In the genomic region with DNA sequence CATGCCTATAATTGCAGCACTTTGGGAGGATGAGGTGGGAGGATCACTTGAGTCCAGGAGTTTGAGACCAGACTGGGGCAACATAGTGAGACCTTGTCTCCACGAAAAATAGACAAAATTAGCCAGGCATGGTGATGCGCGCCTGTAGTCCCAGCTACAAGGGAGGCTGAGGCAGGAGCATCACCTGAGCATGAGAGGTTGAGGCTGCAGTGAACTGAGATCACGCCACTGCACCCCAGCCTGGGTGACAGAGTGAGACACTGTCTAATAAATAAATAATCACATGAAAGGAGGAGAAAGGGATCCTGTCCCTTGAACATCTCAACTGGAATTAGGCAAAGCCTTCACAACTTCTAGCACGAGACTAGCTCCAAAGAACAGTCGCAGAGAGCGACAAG, we compare ENCODE assay signal across 1 cellular context.
TF ChIP-seq lines count a peak whose summit lies in the region.

No MANE protein-coding gene starts in this region.

TF ChIP-seq in HepG2, 621 proteins besides CTCF, POLR2A, EP300 and RAD21 (continues in another document):
- 0 out of 2 replicates have a peak, but pooled peaks have one; percentile 56 for TF ChIP-seq MEF2D (CRISPR knock-in tag; IDR thresholded peaks at IDR 0.05)
- no peak for TF ChIP-seq ZNF83 (CRISPR knock-in tag; IDR thresholded peaks at IDR 0.05; ENCODE audit: borderline replicate concordance)
- peak; percentile 11 for TF ChIP-seq ZEB1 (IDR thresholded peaks at IDR 0.05; ENCODE audit: insufficient replicate concordance, low read depth)
- no peak for TF ChIP-seq ZNF468 (CRISPR knock-in tag; IDR thresholded peaks at IDR 0.05)
- 0 out of 2 replicates have a peak, but pooled peaks have one; percentile 12 for TF ChIP-seq ZNF274 (CRISPR knock-in tag; IDR thresholded peaks at IDR 0.05)
- no peak for TF ChIP-seq ZNF484 (CRISPR knock-in tag; IDR thresholded peaks at IDR 0.05; ENCODE audit: borderline replicate concordance, low read depth)
- TF ChIP-seq ZNF350 (CRISPR knock-in tag; IDR thresholded peaks at IDR 0.05; ENCODE audit: borderline replicate concordance, low read depth), result 0 out of 2 replicates have a peak, but pooled peaks have one; percentile 4
- no peak for TF ChIP-seq FOXK2 (IDR thresholded peaks at IDR 0.05)
- TF ChIP-seq ARID2 (CRISPR knock-in tag; IDR thresholded peaks at IDR 0.05; ENCODE audit: borderline replicate concordance), result no peak
- TF ChIP-seq ZKSCAN8 (CRISPR knock-in tag; IDR thresholded peaks at IDR 0.05; ENCODE audit: borderline replicate concordance), result no peak
- TF ChIP-seq, protein P1, sequence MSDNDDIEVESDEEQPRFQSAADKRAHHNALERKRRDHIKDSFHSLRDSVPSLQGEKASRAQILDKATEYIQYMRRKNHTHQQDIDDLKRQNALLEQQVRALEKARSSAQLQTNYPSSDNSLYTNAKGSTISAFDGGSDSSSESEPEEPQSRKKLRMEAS (IDR thresholded peaks at IDR 0.05), result no peak
- TF ChIP-seq ZNF670 (CRISPR knock-in tag; IDR thresholded peaks at IDR 0.05; ENCODE audit: borderline replicate concordance), result no peak
- TF ChIP-seq, protein P2, sequence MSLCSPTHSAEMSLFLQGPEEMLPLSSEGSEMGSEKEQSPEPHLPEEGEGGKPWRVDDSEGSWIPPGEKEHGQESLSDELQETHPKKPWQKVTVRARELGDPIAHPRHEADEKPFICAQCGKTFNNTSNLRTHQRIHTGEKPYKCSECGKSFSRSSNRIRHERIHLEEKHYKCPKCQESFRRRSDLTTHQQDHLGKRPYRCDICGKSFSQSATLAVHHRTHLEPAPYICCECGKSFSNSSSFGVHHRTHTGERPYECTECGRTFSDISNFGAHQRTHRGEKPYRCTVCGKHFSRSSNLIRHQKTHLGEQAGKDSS (CRISPR knock-in tag; IDR thresholded peaks at IDR 0.05; ENCODE audit: borderline replicate concordance, low read depth), result 0 out of 2 replicates have a peak, but pooled peaks have one; percentile 11
- TF ChIP-seq, protein P3, sequence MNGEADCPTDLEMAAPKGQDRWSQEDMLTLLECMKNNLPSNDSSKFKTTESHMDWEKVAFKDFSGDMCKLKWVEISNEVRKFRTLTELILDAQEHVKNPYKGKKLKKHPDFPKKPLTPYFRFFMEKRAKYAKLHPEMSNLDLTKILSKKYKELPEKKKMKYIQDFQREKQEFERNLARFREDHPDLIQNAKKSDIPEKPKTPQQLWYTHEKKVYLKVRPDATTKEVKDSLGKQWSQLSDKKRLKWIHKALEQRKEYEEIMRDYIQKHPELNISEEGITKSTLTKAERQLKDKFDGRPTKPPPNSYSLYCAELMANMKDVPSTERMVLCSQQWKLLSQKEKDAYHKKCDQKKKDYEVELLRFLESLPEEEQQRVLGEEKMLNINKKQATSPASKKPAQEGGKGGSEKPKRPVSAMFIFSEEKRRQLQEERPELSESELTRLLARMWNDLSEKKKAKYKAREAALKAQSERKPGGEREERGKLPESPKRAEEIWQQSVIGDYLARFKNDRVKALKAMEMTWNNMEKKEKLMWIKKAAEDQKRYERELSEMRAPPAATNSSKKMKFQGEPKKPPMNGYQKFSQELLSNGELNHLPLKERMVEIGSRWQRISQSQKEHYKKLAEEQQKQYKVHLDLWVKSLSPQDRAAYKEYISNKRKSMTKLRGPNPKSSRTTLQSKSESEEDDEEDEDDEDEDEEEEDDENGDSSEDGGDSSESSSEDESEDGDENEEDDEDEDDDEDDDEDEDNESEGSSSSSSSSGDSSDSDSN (CRISPR knock-in tag; IDR thresholded peaks at IDR 0.05), result no peak
- 0 out of 2 replicates have a peak, but pooled peaks have one; percentile 78 for TF ChIP-seq GZF1 (CRISPR knock-in tag; IDR thresholded peaks at IDR 0.05)
- TF ChIP-seq ZNF337 (CRISPR knock-in tag; IDR thresholded peaks at IDR 0.05; ENCODE audit: borderline replicate concordance, low read depth), result no peak
- TF ChIP-seq ZNF788 (CRISPR knock-in tag; IDR thresholded peaks at IDR 0.05; ENCODE audit: borderline replicate concordance), result no peak; the same call in 1 of the 2 replicates
- no peak for TF ChIP-seq ZBTB42 (CRISPR knock-in tag; IDR thresholded peaks at IDR 0.05)
- TF ChIP-seq, protein P4, sequence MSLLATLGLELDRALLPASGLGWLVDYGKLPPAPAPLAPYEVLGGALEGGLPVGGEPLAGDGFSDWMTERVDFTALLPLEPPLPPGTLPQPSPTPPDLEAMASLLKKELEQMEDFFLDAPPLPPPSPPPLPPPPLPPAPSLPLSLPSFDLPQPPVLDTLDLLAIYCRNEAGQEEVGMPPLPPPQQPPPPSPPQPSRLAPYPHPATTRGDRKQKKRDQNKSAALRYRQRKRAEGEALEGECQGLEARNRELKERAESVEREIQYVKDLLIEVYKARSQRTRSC (CRISPR knock-in tag; IDR thresholded peaks at IDR 0.05; ENCODE audit: low read depth), result no peak
- no peak for TF ChIP-seq ZNF496 (CRISPR knock-in tag; IDR thresholded peaks at IDR 0.05; ENCODE audit: insufficient replicate concordance)
- TF ChIP-seq, protein P5, sequence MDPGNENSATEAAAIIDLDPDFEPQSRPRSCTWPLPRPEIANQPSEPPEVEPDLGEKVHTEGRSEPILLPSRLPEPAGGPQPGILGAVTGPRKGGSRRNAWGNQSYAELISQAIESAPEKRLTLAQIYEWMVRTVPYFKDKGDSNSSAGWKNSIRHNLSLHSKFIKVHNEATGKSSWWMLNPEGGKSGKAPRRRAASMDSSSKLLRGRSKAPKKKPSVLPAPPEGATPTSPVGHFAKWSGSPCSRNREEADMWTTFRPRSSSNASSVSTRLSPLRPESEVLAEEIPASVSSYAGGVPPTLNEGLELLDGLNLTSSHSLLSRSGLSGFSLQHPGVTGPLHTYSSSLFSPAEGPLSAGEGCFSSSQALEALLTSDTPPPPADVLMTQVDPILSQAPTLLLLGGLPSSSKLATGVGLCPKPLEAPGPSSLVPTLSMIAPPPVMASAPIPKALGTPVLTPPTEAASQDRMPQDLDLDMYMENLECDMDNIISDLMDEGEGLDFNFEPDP (CRISPR knock-in tag; conservative IDR thresholded peaks at IDR 0.05), result no peak
- TF ChIP-seq, protein P6, sequence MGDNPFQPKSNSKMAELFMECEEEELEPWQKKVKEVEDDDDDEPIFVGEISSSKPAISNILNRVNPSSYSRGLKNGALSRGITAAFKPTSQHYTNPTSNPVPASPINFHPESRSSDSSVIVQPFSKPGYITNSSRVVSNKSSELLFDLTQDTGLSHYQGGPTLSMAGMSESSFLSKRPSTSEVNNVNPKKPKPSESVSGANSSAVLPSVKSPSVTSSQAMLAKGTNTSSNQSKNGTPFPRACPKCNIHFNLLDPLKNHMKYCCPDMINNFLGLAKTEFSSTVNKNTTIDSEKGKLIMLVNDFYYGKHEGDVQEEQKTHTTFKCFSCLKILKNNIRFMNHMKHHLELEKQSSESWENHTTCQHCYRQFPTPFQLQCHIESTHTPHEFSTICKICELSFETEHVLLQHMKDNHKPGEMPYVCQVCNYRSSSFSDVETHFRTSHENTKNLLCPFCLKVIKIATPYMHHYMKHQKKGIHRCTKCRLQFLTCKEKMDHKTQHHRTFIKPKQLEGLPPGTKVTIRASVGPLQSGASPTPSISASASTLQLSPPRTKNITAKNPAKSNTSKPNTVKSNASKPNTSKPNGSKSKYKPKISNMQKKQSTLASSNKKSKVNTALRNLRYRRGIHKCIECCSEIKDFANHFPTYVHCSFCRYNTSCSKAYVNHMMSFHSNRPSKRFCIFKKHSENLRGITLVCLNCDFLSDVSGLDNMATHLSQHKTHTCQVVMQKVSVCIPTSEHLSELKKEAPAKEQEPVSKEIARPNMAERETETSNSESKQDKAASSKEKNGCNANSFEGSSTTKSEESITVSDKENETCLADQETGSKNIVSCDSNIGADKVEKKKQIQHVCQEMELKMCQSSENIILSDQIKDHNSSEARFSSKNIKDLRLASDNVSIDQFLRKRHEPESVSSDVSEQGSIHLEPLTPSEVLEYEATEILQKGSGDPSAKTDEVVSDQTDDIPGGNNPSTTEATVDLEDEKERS (CRISPR knock-in tag; IDR thresholded peaks at IDR 0.05), result no peak
- no peak for TF ChIP-seq ZNF138 (CRISPR knock-in tag; IDR thresholded peaks at IDR 0.05; ENCODE audit: low read depth)
- TF ChIP-seq MYC (CRISPR knock-in tag; IDR thresholded peaks at IDR 0.05; ENCODE audit: borderline replicate concordance), result peak; percentile 2; the same call in 1 of the 2 replicates
- TF ChIP-seq, protein P7, sequence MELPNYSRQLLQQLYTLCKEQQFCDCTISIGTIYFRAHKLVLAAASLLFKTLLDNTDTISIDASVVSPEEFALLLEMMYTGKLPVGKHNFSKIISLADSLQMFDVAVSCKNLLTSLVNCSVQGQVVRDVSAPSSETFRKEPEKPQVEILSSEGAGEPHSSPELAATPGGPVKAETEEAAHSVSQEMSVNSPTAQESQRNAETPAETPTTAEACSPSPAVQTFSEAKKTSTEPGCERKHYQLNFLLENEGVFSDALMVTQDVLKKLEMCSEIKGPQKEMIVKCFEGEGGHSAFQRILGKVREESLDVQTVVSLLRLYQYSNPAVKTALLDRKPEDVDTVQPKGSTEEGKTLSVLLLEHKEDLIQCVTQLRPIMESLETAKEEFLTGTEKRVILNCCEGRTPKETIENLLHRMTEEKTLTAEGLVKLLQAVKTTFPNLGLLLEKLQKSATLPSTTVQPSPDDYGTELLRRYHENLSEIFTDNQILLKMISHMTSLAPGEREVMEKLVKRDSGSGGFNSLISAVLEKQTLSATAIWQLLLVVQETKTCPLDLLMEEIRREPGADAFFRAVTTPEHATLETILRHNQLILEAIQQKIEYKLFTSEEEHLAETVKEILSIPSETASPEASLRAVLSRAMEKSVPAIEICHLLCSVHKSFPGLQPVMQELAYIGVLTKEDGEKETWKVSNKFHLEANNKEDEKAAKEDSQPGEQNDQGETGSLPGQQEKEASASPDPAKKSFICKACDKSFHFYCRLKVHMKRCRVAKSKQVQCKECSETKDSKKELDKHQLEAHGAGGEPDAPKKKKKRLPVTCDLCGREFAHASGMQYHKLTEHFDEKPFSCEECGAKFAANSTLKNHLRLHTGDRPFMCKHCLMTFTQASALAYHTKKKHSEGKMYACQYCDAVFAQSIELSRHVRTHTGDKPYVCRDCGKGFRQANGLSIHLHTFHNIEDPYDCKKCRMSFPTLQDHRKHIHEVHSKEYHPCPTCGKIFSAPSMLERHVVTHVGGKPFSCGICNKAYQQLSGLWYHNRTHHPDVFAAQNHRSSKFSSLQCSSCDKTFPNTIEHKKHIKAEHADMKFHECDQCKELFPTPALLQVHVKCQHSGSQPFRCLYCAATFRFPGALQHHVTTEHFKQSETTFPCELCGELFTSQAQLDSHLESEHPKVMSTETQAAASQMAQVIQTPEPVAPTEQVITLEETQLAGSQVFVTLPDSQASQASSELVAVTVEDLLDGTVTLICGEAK (IDR thresholded peaks at IDR 0.05), result no peak
- TF ChIP-seq, protein P7 (CRISPR knock-in tag; IDR thresholded peaks at IDR 0.05), result no peak
- TF ChIP-seq, protein P8, sequence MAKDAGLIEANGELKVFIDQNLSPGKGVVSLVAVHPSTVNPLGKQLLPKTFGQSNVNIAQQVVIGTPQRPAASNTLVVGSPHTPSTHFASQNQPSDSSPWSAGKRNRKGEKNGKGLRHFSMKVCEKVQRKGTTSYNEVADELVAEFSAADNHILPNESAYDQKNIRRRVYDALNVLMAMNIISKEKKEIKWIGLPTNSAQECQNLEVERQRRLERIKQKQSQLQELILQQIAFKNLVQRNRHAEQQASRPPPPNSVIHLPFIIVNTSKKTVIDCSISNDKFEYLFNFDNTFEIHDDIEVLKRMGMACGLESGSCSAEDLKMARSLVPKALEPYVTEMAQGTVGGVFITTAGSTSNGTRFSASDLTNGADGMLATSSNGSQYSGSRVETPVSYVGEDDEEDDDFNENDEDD (CRISPR knock-in tag; IDR thresholded peaks at IDR 0.05; ENCODE audit: borderline replicate concordance), result no peak
- TF ChIP-seq, protein P9, sequence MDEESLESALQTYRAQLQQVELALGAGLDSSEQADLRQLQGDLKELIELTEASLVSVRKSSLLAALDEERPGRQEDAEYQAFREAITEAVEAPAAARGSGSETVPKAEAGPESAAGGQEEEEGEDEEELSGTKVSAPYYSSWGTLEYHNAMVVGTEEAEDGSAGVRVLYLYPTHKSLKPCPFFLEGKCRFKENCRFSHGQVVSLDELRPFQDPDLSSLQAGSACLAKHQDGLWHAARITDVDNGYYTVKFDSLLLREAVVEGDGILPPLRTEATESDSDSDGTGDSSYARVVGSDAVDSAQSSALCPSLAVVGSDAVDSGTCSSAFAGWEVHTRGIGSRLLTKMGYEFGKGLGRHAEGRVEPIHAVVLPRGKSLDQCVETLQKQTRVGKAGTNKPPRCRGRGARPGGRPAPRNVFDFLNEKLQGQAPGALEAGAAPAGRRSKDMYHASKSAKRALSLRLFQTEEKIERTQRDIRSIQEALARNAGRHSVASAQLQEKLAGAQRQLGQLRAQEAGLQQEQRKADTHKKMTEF (CRISPR knock-in tag; IDR thresholded peaks at IDR 0.05), result 0 out of 2 replicates have a peak, but pooled peaks have one; percentile 2
- no peak for TF ChIP-seq ATF1 (CRISPR knock-in tag; IDR thresholded peaks at IDR 0.05)
- 0 out of 2 replicates have a peak, but pooled peaks have one; percentile 49 for TF ChIP-seq ZNF724P (CRISPR knock-in tag; IDR thresholded peaks at IDR 0.05; ENCODE audit: borderline replicate concordance)
- TF ChIP-seq, protein P10, sequence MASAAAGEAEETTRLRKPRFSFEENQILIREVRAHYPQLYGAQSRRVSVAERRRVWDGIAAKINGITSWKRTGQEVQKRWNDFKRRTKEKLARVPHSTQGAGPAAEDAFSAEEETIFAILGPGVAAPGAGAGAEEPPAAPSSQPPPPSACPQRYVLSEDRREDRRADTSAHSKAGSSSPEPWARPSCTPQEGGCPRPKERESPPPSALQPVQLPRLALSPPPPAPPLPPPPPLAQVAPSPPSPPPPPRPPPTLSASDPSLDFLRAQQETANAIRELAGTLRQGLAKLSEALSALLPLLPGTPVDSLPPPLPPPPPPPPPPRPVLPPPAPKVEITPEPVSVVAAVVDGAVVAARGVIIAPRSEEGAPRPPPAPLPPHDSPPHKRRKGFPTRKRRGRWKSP (CRISPR knock-in tag; IDR thresholded peaks at IDR 0.05), result no peak
- TF ChIP-seq FIP1L1 (IDR thresholded peaks at IDR 0.05; ENCODE audit: borderline replicate concordance, insufficient read depth, low read depth, low read length), result no peak
- TF ChIP-seq HES4 (CRISPR knock-in tag; IDR thresholded peaks at IDR 0.05; ENCODE audit: borderline replicate concordance), result no peak
